ENCODE assay signal across 11 cellular contexts in genomic region chr22:29464581-29464980, GRCh38. TPM values are rescaled to one million over a fixed set of nuclear protein-coding genes. Genes with fewer than 3 reads are reported as not detected.
"Had no signal": no experiment of that assay in that cellular context is flagged by ENCODE, and none has a peak within 500 bp of the region (broad histone marks: within the 10 kb centered on the region; RNA-seq: fewer than 3 reads in every experiment).

No MANE protein-coding gene starts in this region.

- FAIRE-seq: H54 had no signal

- H3K36me3 ChIP-seq: HAP-1 had no signal

- H3K4me1 ChIP-seq: HAP-1 had no signal

- ATAC-seq: HCT116 had no signal

- H3K27ac ChIP-seq: GM23248 had no signal

- DNase-seq: GM23248, GOT3, H7, H9, HCEC 1CT, HFFc6 had no signal

- H2AFZ ChIP-seq: GM23248, GM23338 had no signal

- H3K9ac ChIP-seq: GM23248 had no signal

- H3K4me2 ChIP-seq: GM23338 had no signal

- H3K4me3 ChIP-seq: GM23248, GM23338, HAP-1 had no signal

- H3K9me3 ChIP-seq: HAP-1 had no signal

RNA-seq across cellular contexts. Expression of gene NEFH, which starts 15.4 kb away (rescaled TPM):
- total RNA-seq: H4, HFFc6 had no signal

RNA-seq across cellular contexts. Expression of gene RFPL1, which starts 26.2 kb away (rescaled TPM):
- total RNA-seq: GM23248, GM23338, H9, HFFc6 had no signal
- polyA plus RNA-seq: GM23248, GM23338 had no signal
